In genomic region chr10:104080762-104081161, GRCh38 we compare ENCODE assay signal across 8 cellular contexts. TPM values are rescaled to one million over a fixed set of nuclear protein-coding genes. Genes with fewer than 3 reads are reported as not detected.
DNase-seq lines count a peak whose midpoint lies in the region; ATAC-seq and TF ChIP-seq lines count a peak whose summit lies in the region.

No MANE protein-coding gene starts in this region.

- peaks cover 0 to 4% (median 0%) of the 10 kb centered on the region in 6 donors for H3K4me1 ChIP-seq in spleen

- 45 to 74% (median 61%) methylated on average over 1 of the region's 1 CpG for WGBS in spleen, 5 donors
- WGBS in lower leg skin, 2 donors: 25 to 26% methylated on average over 1 of the region's 1 CpG

- TF ChIP-seq POLR2A in spleen (IDR thresholded peaks at IDR 0.05) (no peak), lower leg skin (IDR thresholded peaks at IDR 0.05) (no peak)

- peak; percentile 67 for TF ChIP-seq CTCF in 22Rv1 (IDR thresholded peaks at IDR 0.05)
- TF ChIP-seq CTCF in GM12864 (IDR thresholded peaks at IDR 0.05; ENCODE audit: low read depth, low read length, missing control alignments): peak; percentile 53
- TF ChIP-seq CTCF in epithelial cell of proximal tubule (conservative IDR thresholded peaks at IDR 0.05; ENCODE audit: low read depth, low read length): peak; percentile 75
- TF ChIP-seq CTCF in spleen (IDR thresholded peaks at IDR 0.05 in 8 of 11, conservative IDR thresholded peaks at IDR 0.05 in 3 of 11): peak in 7 of 11 experiments; percentile 26 to 55 (median 42)
- no peak for TF ChIP-seq CTCF in lower leg skin (IDR thresholded peaks at IDR 0.05)

- ATAC-seq in GM18873 (IDR thresholded peaks at IDR 0.05; ENCODE audit: low FRiP score, unreplicated experiment): no peak

- H3K27ac ChIP-seq in 22Rv1: no peak overlapping the region
- no peak overlapping the region for H3K27ac ChIP-seq in spleen

- no peaks in the 10 kb centered on the region for H3K27me3 ChIP-seq in spleen (replicated peaks in 1 of 7)

- DNase-seq in GM12864 (ENCODE audit: low read depth) (peak; percentile 18), NCI-H748 treated with DMSO at 0.1 percent for 48 hours (lab: John Stamatoyannopoulos, UW) (peak; percentile 87), epithelial cell of proximal tubule (ENCODE audit: low read depth) (no peak), spleen (no peak), activated T-cell treated with anti-CD3 and anti-CD28 coated beads for 4 hours (no peak), lower leg skin (ENCODE audit: low spot score in 2 of 2) (no peak)

- H3K36me3 ChIP-seq in spleen: no peaks in the 10 kb centered on the region

- no peaks in the 10 kb centered on the region for H3K9me3 ChIP-seq in spleen

- no peak overlapping the region for H3K4me3 ChIP-seq in GM12864 (ENCODE audit: low read depth, low read length)
- no peak overlapping the region for H3K4me3 ChIP-seq in epithelial cell of proximal tubule (ENCODE audit: low read depth, low read length)
- no peak overlapping the region for H3K4me3 ChIP-seq in spleen
- H3K4me3 ChIP-seq in lower leg skin (ENCODE audit: low read depth, poor library complexity, severe bottlenecking): no peak overlapping the region

- intact Hi-C loops in spleen (cut with DNase I; ENCODE audit: low total_unique reads): loop anchor here (10.0 kb wide), 1 partner anchor 196 kb away; no protein-coding TSS in a partner anchor
- intact Hi-C loops in lower leg skin (cut with DNase I; ENCODE audit: low total_unique reads): no loop called here

RNA-seq across cellular contexts. Expression of gene COL17A1, which starts 4.9 kb away (rescaled TPM):
- total RNA-seq in epithelial cell of proximal tubule: 1.7 and 2.3 TPM in 2 replicates
- total RNA-seq in spleen: 1 to 10 TPM in 6 of 7 donors, under 1 TPM in 1; 0.52 to 5.9 (median 1.8) TPM
- 1 to 10 TPM in 2 of 3 donors, under 1 TPM in 1; 0.50 to 2.0 (median 1.3) TPM for polyA plus RNA-seq in spleen
- total RNA-seq in lower leg skin: 1,000 to 10,000 TPM in 1 of 4 donors, 100 to 1,000 TPM in 3; 653 to 1,410 (median 857) TPM

RNA-seq across cellular contexts. Expression of gene SFR1, which starts 41.2 kb away (rescaled TPM):
- total RNA-seq in epithelial cell of proximal tubule (15.2 and 15.6 TPM in 2 replicates), spleen (10 to 100 TPM in 2 of 7 donors, 1 to 10 TPM in 5; 7.5 to 13.2 (median 9.1) TPM), lower leg skin (1 to 10 TPM; 2.1 to 10.0 (median 3.5) TPM)
- polyA plus RNA-seq in spleen: 1 to 10 TPM; 7.8 to 9.9 (median 9.8) TPM

Comparison
In these comparisons a context has a peak if more than half of its experiments do, and no peak if none do; other contexts are left out.
1. CTCF ChIP-seq: peak in 22Rv1 (single experiment), GM12864 (single experiment), epithelial cell of proximal tubule (single experiment) and spleen (7 of 11); none in lower leg skin (0 of 3).
2. DNase-seq: peak in GM12864 (single experiment) and NCI-H748 treated with DMSO at 0.1 percent for 48 hours (single experiment); none in epithelial cell of proximal tubule (single experiment), spleen (single experiment), activated T-cell treated with anti-CD3 and anti-CD28 coated beads for 4 hours (single experiment) and lower leg skin (0 of 2).
3. RNA of gene COL17A1, which starts 4.9 kb away (total RNA-seq): 653 to 1,410 TPM in lower leg skin; 0.52 to 5.9 TPM in spleen and 1.7 to 2.3 TPM in epithelial cell of proximal tubule; every median in the first group is over 10 times any median in the second.